ENCODE assay signal across 8 cellular contexts in the genomic region with DNA sequence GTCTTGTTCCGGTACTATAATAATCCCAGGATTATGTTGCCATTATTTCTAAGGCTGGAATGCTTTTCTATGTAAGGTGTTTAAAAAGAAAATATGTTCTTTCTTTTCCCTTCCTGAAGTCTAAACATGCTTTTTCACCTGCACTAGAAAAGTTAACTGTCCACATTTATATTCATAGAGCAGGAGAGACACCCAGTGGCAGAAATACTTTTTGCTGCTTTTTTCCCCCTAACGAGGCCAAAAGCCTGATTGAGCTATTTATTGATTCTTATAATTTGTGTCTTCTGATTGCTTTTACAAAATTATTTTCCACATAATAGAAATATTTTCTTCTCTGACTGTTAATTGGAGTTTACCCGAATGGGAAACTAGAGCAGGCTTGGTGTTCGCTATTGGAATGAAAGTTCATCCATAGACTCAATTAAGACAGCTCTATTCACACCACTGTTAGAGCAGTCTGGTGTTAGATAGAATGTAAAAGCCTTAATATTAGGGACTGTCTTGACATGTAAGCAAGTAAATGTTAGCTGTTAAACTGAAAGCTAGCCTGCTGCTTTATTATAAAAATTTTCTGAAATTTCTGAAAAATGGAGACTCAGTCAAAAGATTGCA. TPM values are rescaled to one million over a fixed set of nuclear protein-coding genes. Genes with fewer than 3 reads are reported as not detected.
A peak's percentile ranks its signal among the peaks of the same experiment; 100 is the strongest.
DNase-seq lines count a peak whose midpoint lies in the region; ATAC-seq and TF ChIP-seq lines count a peak whose summit lies in the region.

No MANE protein-coding gene starts in this region.

- H3K79me2 ChIP-seq in PC-3 (ENCODE audit: low read length) (no peaks in the 10 kb centered on the region), neural cell (replicated peaks; ENCODE audit: insufficient read depth, low read length) (no peaks in the 10 kb centered on the region)

- no peak overlapping the region for H3K27ac Mint-ChIP-seq in stimulated activated naive CD8-positive, alpha-beta T cell treated with anti-CD3 and anti-CD28 coated beads, Interleukin-15, amount 100 ng/mL, for 72 hours
- no peak overlapping the region for H3K27ac Mint-ChIP-seq in effector memory CD8-positive, alpha-beta T cell

- CTCF ChIA-PET in PC-3 (lab: Charles Lee), result interaction anchor here (0.7 to 1.5 kb wide), 3 partner anchors 39 to 505 kb away, joined by 3 to 9 read pairs (median 3); no protein-coding TSS in a partner anchor

- no peaks in the 10 kb centered on the region for H3K9me3 Mint-ChIP-seq in stimulated activated naive CD8-positive, alpha-beta T cell treated with anti-CD3 and anti-CD28 coated beads, Interleukin-15, amount 100 ng/mL, for 72 hours
- H3K9me3 Mint-ChIP-seq in effector memory CD8-positive, alpha-beta T cell, result no peaks in the 10 kb centered on the region

- intact Hi-C loops in PC-3 (cut with micrococcal nuclease), result loop anchor here (1.0 kb wide), 1 partner anchor 182 kb away; no protein-coding TSS in a partner anchor

- H3K9me2 ChIP-seq in PC-3 (replicated peaks; ENCODE audit: low read length), result no peaks in the 10 kb centered on the region
- no peaks in the 10 kb centered on the region for H3K9me2 ChIP-seq in neural cell (ENCODE audit: insufficient read depth, low read length)

- H3K4me1 ChIP-seq in PC-3 (ENCODE audit: insufficient read depth, low read length), result no peaks in the 10 kb centered on the region

- H3F3A ChIP-seq in PC-3 (ENCODE audit: low read length, unreplicated experiment), result no peaks in the 10 kb centered on the region
- no peaks in the 10 kb centered on the region for H3F3A ChIP-seq in neural cell (ENCODE audit: insufficient read depth, low read length, poor library complexity, severe bottlenecking)

- no peak overlapping the region for H3K4me2 ChIP-seq in PC-3 (ENCODE audit: low read length)
- H3K4me2 ChIP-seq in neural cell (ENCODE audit: low read length), result no peak overlapping the region

- no peaks in the 10 kb centered on the region for H3K27me3 Mint-ChIP-seq in stimulated activated naive CD8-positive, alpha-beta T cell treated with anti-CD3 and anti-CD28 coated beads, Interleukin-15, amount 100 ng/mL, for 72 hours
- no peaks in the 10 kb centered on the region for H3K27me3 Mint-ChIP-seq in effector memory CD8-positive, alpha-beta T cell

- TF ChIP-seq CTCF in PC-3 (conservative IDR thresholded peaks at IDR 0.05; ENCODE audit: low read depth, low read length) (peak; percentile 74), neural cell (IDR thresholded peaks at IDR 0.05; ENCODE audit: poor library complexity, severe bottlenecking) (peak; percentile 84)

- H2AFZ ChIP-seq in PC-3 (ENCODE audit: low read length) (no peak overlapping the region), neural cell (ENCODE audit: low read depth, low read length) (no peak overlapping the region)

- peaks cover 31% of the 10 kb centered on the region for H3K36me3 Mint-ChIP-seq in effector memory CD8-positive, alpha-beta T cell (ENCODE audit: insufficient read depth)

- H3K4me3 ChIP-seq in PC-3 (ENCODE audit: low read length) (no peak overlapping the region), neural cell (ENCODE audit: low read length) (no peak overlapping the region)

- H3K27ac ChIP-seq in PC-3 (ENCODE audit: low read length) (no peak overlapping the region), neural cell (ENCODE audit: low read length) (no peak overlapping the region)

- H3K4me3 Mint-ChIP-seq in stimulated activated naive CD8-positive, alpha-beta T cell treated with anti-CD3 and anti-CD28 coated beads, Interleukin-15, amount 100 ng/mL, for 72 hours, result no peak overlapping the region
- H3K4me3 Mint-ChIP-seq in effector memory CD8-positive, alpha-beta T cell, result no peak overlapping the region

- peak in 1 of 2 donors; percentile 29 for DNase-seq in stimulated activated naive CD8-positive, alpha-beta T cell treated with anti-CD3 and anti-CD28 coated beads, Interleukin-15, amount 100 ng/mL, for 72 hours
- DNase-seq in stimulated activated naive CD8-positive, alpha-beta T cell treated with anti-CD3 and anti-CD28 coated beads, Interleukin-15, Interleukin-2, amounts not matched to agents 100 U/mL and 50 U/mL, for 24 hours, result no peak
- peak; percentile 49 for DNase-seq in PC-3
- peak; percentile 48 to 60 (median 49) for DNase-seq in effector memory CD8-positive, alpha-beta T cell
- DNase-seq in activated effector memory CD4-positive, alpha-beta T cell treated with Interleukin-2 at 50 U/mL for 16 hours, result no peak

- H3K9ac ChIP-seq in PC-3 (ENCODE audit: low read length), result no peak overlapping the region
- no peak overlapping the region for H3K9ac ChIP-seq in neural cell (ENCODE audit: low read length)

- peak; percentile 88 for TF ChIP-seq RAD21 in neural cell (conservative IDR thresholded peaks at IDR 0.05)

- H4K20me1 ChIP-seq in PC-3 (ENCODE audit: low read length), result no peaks in the 10 kb centered on the region
- no peaks in the 10 kb centered on the region for H4K20me1 ChIP-seq in neural cell (ENCODE audit: insufficient read depth)

- POLR2A ChIA-PET in PC-3 (lab: Charles Lee; ENCODE audit: unreplicated experiment), result no interaction called here

- H3K9me3 ChIP-seq in PC-3 (ENCODE audit: low read length), result no peaks in the 10 kb centered on the region
- no peaks in the 10 kb centered on the region for H3K9me3 ChIP-seq in neural cell (ENCODE audit: low read length)

- H3K27me3 ChIP-seq in PC-3 (ENCODE audit: low read length) (no peaks in the 10 kb centered on the region), neural cell (ENCODE audit: insufficient read depth, low read depth, low read length) (no peaks in the 10 kb centered on the region)

- peaks cover 7% of the 10 kb centered on the region for H3K4me1 Mint-ChIP-seq in stimulated activated naive CD8-positive, alpha-beta T cell treated with anti-CD3 and anti-CD28 coated beads, Interleukin-15, amount 100 ng/mL, for 72 hours
- H3K4me1 Mint-ChIP-seq in effector memory CD8-positive, alpha-beta T cell (ENCODE audit: low read depth in 2 of 2), result peaks cover 3 to 7% of the 10 kb centered on the region in 2 donors

- no TSS peak for BruUV-seq in PC-3 (replicated peaks; lab: Mats Ljungman, UMichigan)

- ATAC-seq in stimulated activated naive CD8-positive, alpha-beta T cell treated with anti-CD3 and anti-CD28 coated beads, Interleukin-15, amount 100 ng/mL, for 72 hours, result peak; percentile 67
- no peak for ATAC-seq in stimulated activated naive CD8-positive, alpha-beta T cell treated with anti-CD3 and anti-CD28 coated beads, Interleukin-15, Interleukin-2, amounts not matched to agents 100 U/mL and 50 U/mL, for 24 hours
- ATAC-seq in HG02588 (IDR thresholded peaks at IDR 0.05; ENCODE audit: unreplicated experiment), result peak; percentile 47
- ATAC-seq in PC-3, result no peak
- ATAC-seq in effector memory CD8-positive, alpha-beta T cell (replicated peaks), result peak; percentile 51
- no peak for ATAC-seq in GM21619 (IDR thresholded peaks at IDR 0.05; ENCODE audit: unreplicated experiment)

- peaks cover 14% of the 10 kb centered on the region for H3K36me3 ChIP-seq in PC-3 (ENCODE audit: low read depth, low read length)
- no peaks in the 10 kb centered on the region for H3K36me3 ChIP-seq in neural cell (ENCODE audit: insufficient read depth, low read length)

- TF ChIP-seq EP300 in neural cell (conservative IDR thresholded peaks at IDR 0.05; ENCODE audit: poor library complexity, severe bottlenecking), result no peak

TF ChIP-seq in neural cell, 6 proteins besides CTCF, POLR2A, EP300 and RAD21:
- TF ChIP-seq SMC3 (conservative IDR thresholded peaks at IDR 0.05; ENCODE audit: poor library complexity), result peak; percentile 83
- TF ChIP-seq, protein P1, sequence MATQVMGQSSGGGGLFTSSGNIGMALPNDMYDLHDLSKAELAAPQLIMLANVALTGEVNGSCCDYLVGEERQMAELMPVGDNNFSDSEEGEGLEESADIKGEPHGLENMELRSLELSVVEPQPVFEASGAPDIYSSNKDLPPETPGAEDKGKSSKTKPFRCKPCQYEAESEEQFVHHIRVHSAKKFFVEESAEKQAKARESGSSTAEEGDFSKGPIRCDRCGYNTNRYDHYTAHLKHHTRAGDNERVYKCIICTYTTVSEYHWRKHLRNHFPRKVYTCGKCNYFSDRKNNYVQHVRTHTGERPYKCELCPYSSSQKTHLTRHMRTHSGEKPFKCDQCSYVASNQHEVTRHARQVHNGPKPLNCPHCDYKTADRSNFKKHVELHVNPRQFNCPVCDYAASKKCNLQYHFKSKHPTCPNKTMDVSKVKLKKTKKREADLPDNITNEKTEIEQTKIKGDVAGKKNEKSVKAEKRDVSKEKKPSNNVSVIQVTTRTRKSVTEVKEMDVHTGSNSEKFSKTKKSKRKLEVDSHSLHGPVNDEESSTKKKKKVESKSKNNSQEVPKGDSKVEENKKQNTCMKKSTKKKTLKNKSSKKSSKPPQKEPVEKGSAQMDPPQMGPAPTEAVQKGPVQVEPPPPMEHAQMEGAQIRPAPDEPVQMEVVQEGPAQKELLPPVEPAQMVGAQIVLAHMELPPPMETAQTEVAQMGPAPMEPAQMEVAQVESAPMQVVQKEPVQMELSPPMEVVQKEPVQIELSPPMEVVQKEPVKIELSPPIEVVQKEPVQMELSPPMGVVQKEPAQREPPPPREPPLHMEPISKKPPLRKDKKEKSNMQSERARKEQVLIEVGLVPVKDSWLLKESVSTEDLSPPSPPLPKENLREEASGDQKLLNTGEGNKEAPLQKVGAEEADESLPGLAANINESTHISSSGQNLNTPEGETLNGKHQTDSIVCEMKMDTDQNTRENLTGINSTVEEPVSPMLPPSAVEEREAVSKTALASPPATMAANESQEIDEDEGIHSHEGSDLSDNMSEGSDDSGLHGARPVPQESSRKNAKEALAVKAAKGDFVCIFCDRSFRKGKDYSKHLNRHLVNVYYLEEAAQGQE (IDR thresholded peaks at IDR 0.05; ENCODE audit: borderline replicate concordance), result no peak
TF ChIP-seq in neural cell: peak in this region for 1.

RNA-seq across cellular contexts. Expression of a gene that starts 15.8 kb away (rescaled TPM):
- total RNA-seq in PC-3 (2014; rRNA removed), result 3.9 and 5.6 TPM in 2 replicates
- polyA plus RNA-seq in neural cell, result 5.5 and 5.7 TPM in 2 replicates
- 10.2 and 11.8 TPM in 2 replicates for polyA minus RNA-seq in neural cell

RNA-seq across cellular contexts. Expression of a gene that starts 21.5 kb away (rescaled TPM):
- total RNA-seq in PC-3 (2014; rRNA removed), result 8.5 and 9.0 TPM in 2 replicates
- polyA plus RNA-seq in neural cell, result 10.2 and 10.3 TPM in 2 replicates
- 8.6 and 9.3 TPM in 2 replicates for polyA minus RNA-seq in neural cell

Comparison
In these comparisons a context has a peak if more than half of its experiments do, and no peak if none do; other contexts are left out.
1. ATAC-seq: peak in stimulated activated naive CD8-positive, alpha-beta T cell treated with anti-CD3 and anti-CD28 coated beads, Interleukin-15, amount 100 ng/mL, for 72 hours (single experiment), HG02588 (single experiment) and effector memory CD8-positive, alpha-beta T cell (single experiment); none in stimulated activated naive CD8-positive, alpha-beta T cell treated with anti-CD3 and anti-CD28 coated beads, Interleukin-15, Interleukin-2, amounts not matched to agents 100 U/mL and 50 U/mL, for 24 hours (single experiment), PC-3 (single experiment) and GM21619 (single experiment).
2. DNase-seq: peak in PC-3 (single experiment) and effector memory CD8-positive, alpha-beta T cell (3 of 3); none in stimulated activated naive CD8-positive, alpha-beta T cell treated with anti-CD3 and anti-CD28 coated beads, Interleukin-15, Interleukin-2, amounts not matched to agents 100 U/mL and 50 U/mL, for 24 hours (single experiment) and activated effector memory CD4-positive, alpha-beta T cell treated with Interleukin-2 at 50 U/mL for 16 hours (single experiment).